8 cellular contexts compared by ENCODE assay signal in the genomic region with DNA sequence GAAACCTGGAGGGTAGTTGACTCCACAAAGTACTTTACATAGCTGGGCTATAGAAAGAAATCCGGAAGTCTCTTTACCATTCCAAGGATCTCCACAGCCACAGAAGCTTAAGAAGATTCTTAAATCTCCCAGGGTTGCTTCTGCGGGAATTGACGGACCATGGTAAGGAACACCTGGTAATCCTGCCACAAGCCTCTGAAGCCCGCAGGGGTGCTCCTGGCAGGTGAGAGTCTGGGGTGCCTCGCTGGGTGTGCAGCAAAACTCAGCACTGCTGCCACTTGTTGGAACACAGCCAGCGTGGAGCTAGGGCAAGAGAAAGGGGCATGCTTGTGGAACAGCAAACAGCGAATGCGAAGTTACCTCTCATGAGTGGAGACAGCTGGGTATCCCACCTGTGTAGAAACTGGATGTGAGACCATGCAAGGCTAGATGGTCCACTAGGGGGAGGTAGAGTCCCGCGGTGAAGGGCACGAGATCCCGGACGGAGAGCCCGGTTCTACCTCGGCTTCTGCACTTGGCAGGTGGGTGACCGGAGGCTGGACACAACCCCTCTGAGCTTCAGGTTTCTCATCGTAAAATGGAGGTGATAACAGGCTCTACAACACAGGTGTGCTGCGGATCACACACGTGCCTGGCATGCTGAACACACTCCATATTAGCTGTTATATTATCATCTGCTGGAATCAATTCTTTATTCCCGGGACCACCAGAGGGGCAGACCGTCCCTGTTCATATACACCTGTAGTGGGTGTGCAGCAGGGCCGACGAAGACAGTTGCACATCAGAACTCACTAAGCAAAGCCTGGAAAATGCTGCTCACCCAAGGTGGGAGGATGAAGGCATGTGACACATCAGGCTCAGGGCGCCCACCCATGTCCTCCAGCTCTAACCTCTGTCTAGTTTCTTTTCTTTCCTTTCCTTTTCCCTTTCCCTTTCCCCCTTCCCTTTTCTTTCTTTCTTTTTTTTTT. TPM values are rescaled to one million over a fixed set of nuclear protein-coding genes. Genes with fewer than 3 reads are reported as not detected.
DNase-seq lines count a peak whose midpoint lies in the region; ATAC-seq and TF ChIP-seq lines count a peak whose summit lies in the region.

No MANE protein-coding gene starts in this region.

- H3K27ac Mint-ChIP-seq in GM23338 = no peak overlapping the region
- H3K27ac Mint-ChIP-seq in activated naive CD4-positive, alpha-beta T cell treated with anti-CD3 and anti-CD28 coated beads, Interleukin-2, amount 50 U/mL, for 24 hours = peak overlapping the region; percentile 90

- 25 to 27% methylated on average over 24 of the region's 24 CpGs for WGBS in aorta, 2 donors

- H3K4me1 Mint-ChIP-seq in GM23338 = no peaks in the 10 kb centered on the region
- H3K4me1 Mint-ChIP-seq in activated naive CD4-positive, alpha-beta T cell treated with anti-CD3 and anti-CD28 coated beads, Interleukin-2, amount 50 U/mL, for 24 hours = peaks cover 48% of the 10 kb centered on the region

- H3K79me2 ChIP-seq in GM23338 (replicated peaks; ENCODE audit: insufficient read depth) = no peaks in the 10 kb centered on the region

- no peaks in the 10 kb centered on the region for H3F3A ChIP-seq in GM23338 (replicated peaks; ENCODE audit: low read depth)

- H3K36me3 ChIP-seq in GM23338 (ENCODE audit: insufficient read depth) (no peaks in the 10 kb centered on the region), SK-N-MC (ENCODE audit: insufficient read depth, low read length) (no peaks in the 10 kb centered on the region), cardiac muscle cell (no peaks in the 10 kb centered on the region), aorta (ENCODE audit: control insufficient read depth in 1 of 2, insufficient read depth in 2 of 2, low read length in 1 of 2) (no peaks in the 10 kb centered on the region)

- H3K4me3 Mint-ChIP-seq in GM23338 = no peak overlapping the region
- H3K4me3 Mint-ChIP-seq in activated naive CD4-positive, alpha-beta T cell treated with anti-CD3 and anti-CD28 coated beads, Interleukin-2, amount 50 U/mL, for 24 hours = peak overlapping the region; percentile 64

- H3K9me2 ChIP-seq in GM23338 (ENCODE audit: insufficient read depth) = no peaks in the 10 kb centered on the region; the same call in 1 of the 2 replicates

- intact Hi-C loops in aorta (cut with DNase I) = loop anchor here (2.0 to 5.0 kb wide), 3 partner anchors 88 to 261 kb away; no protein-coding TSS in a partner anchor

- H3K4me2 ChIP-seq in GM23338 = 0 out of 2 replicates have a peak overlapping the region, but pooled peaks have one; percentile 53

- TF ChIP-seq CTCF in GM23338 (conservative IDR thresholded peaks at IDR 0.05; ENCODE audit: low read depth in 2 of 2) (peak; percentile 84 to 99), cardiac muscle cell (IDR thresholded peaks at IDR 0.05; ENCODE audit: low read depth, low read length) (peak; percentile 96)

- peaks cover 4% of the 10 kb centered on the region; the same call in 2 of the 3 replicates for H3K9me3 Mint-ChIP-seq in GM23338
- no peaks in the 10 kb centered on the region for H3K9me3 Mint-ChIP-seq in activated naive CD4-positive, alpha-beta T cell treated with anti-CD3 and anti-CD28 coated beads, Interleukin-2, amount 50 U/mL, for 24 hours

- H3K4me1 ChIP-seq in GM23338 (ENCODE audit: insufficient read depth) (no peaks in the 10 kb centered on the region), cardiac muscle cell (ENCODE audit: low read depth) (no peaks in the 10 kb centered on the region), aorta (ENCODE audit: control insufficient read depth in 1 of 2, insufficient read depth in 2 of 2, low read length in 2 of 2) (no peaks in the 10 kb centered on the region)

- H3K9ac ChIP-seq in SK-N-MC (ENCODE audit: insufficient read length) = no peak overlapping the region

- peaks cover 3% of the 10 kb centered on the region; the same call in 1 of the 3 replicates for H3K36me3 Mint-ChIP-seq in GM23338 (ENCODE audit: low read depth)
- H3K36me3 Mint-ChIP-seq in activated naive CD4-positive, alpha-beta T cell treated with anti-CD3 and anti-CD28 coated beads, Interleukin-2, amount 50 U/mL, for 24 hours = no peaks in the 10 kb centered on the region

- H3K27ac ChIP-seq in GM23338 (ENCODE audit: low read depth) (no peak overlapping the region), SK-N-MC (no peak overlapping the region), cardiac muscle cell (no peak overlapping the region), aorta (ENCODE audit: low read depth in 1 of 2, low read length in 2 of 2) (no peak overlapping the region)

- H3K4me3 ChIP-seq in GM23338 (no peak overlapping the region; the same call in 1 of the 2 replicates), SK-N-MC (peak overlapping the region; percentile 70), cardiac muscle cell (no peak overlapping the region), aorta (ENCODE audit: low read length in 2 of 2) (no peak overlapping the region)

- peak; percentile 99 for ATAC-seq in GM23338
- ATAC-seq in aorta (ENCODE audit: low FRiP score) = peak; percentile 85

- peak; percentile 56 for DNase-seq in EL
- DNase-seq in GM23338 (ENCODE audit: low spot score) = peak; percentile 94
- peak; percentile 54 for DNase-seq in M059J (ENCODE audit: low read depth)
- no peak for DNase-seq in SK-N-MC (ENCODE audit: low read depth, low spot score)
- DNase-seq in cardiac muscle cell (ENCODE audit: low read depth in 1 of 2, low spot score in 1 of 2) = peak; percentile 65 to 82
- peak; percentile 13 for DNase-seq in pulmonary artery endothelial cell (ENCODE audit: low read depth, low spot score)
- DNase-seq in aorta = peak; percentile 67 to 87

- peaks cover 4% of the 10 kb centered on the region for H3K27me3 Mint-ChIP-seq in GM23338 (ENCODE audit: insufficient read depth, low read depth, poor library complexity)
- no peaks in the 10 kb centered on the region for H3K27me3 Mint-ChIP-seq in activated naive CD4-positive, alpha-beta T cell treated with anti-CD3 and anti-CD28 coated beads, Interleukin-2, amount 50 U/mL, for 24 hours

- H3K9me3 ChIP-seq in SK-N-MC (ENCODE audit: low read depth, low read length) (no peaks in the 10 kb centered on the region), cardiac muscle cell (ENCODE audit: low read depth) (no peaks in the 10 kb centered on the region), aorta (ENCODE audit: control insufficient read depth, low read length) (no peaks in the 10 kb centered on the region)

- H2AFZ ChIP-seq in GM23338 = 0 out of 2 replicates have a peak overlapping the region, but pooled peaks have one; percentile 57

- no peaks in the 10 kb centered on the region for H3K27me3 ChIP-seq in GM23338 (ENCODE audit: insufficient read depth)
- H3K27me3 ChIP-seq in cardiac muscle cell = no peaks in the 10 kb centered on the region
- H3K27me3 ChIP-seq in aorta (ENCODE audit: control insufficient read depth in 1 of 2, insufficient read depth in 2 of 2, low read length in 1 of 2) = no peaks in the 10 kb centered on the region

- no peaks in the 10 kb centered on the region for H4K20me1 ChIP-seq in GM23338 (replicated peaks; ENCODE audit: insufficient read depth)

TF ChIP-seq in GM23338, 12 proteins besides CTCF, POLR2A, EP300 and RAD21 (continues in another document):
- TF ChIP-seq JUNB (IDR thresholded peaks at IDR 0.05; ENCODE audit: unreplicated experiment) = no peak
- TF ChIP-seq, protein P1, sequence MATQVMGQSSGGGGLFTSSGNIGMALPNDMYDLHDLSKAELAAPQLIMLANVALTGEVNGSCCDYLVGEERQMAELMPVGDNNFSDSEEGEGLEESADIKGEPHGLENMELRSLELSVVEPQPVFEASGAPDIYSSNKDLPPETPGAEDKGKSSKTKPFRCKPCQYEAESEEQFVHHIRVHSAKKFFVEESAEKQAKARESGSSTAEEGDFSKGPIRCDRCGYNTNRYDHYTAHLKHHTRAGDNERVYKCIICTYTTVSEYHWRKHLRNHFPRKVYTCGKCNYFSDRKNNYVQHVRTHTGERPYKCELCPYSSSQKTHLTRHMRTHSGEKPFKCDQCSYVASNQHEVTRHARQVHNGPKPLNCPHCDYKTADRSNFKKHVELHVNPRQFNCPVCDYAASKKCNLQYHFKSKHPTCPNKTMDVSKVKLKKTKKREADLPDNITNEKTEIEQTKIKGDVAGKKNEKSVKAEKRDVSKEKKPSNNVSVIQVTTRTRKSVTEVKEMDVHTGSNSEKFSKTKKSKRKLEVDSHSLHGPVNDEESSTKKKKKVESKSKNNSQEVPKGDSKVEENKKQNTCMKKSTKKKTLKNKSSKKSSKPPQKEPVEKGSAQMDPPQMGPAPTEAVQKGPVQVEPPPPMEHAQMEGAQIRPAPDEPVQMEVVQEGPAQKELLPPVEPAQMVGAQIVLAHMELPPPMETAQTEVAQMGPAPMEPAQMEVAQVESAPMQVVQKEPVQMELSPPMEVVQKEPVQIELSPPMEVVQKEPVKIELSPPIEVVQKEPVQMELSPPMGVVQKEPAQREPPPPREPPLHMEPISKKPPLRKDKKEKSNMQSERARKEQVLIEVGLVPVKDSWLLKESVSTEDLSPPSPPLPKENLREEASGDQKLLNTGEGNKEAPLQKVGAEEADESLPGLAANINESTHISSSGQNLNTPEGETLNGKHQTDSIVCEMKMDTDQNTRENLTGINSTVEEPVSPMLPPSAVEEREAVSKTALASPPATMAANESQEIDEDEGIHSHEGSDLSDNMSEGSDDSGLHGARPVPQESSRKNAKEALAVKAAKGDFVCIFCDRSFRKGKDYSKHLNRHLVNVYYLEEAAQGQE (IDR thresholded peaks at IDR 0.05; ENCODE audit: unreplicated experiment) = no peak
- TF ChIP-seq ZNF114 (CRISPR knock-in tag; IDR thresholded peaks at IDR 0.05) = no peak
- no peak for TF ChIP-seq EZH2 (IDR thresholded peaks at IDR 0.05; ENCODE audit: low read depth, unreplicated experiment)
- TF ChIP-seq ETS1 (IDR thresholded peaks at IDR 0.05) = no peak
- no peak for TF ChIP-seq EZH2phosphoT487 (IDR thresholded peaks at IDR 0.05; ENCODE audit: unreplicated experiment)
- no peak for TF ChIP-seq STAT1 (IDR thresholded peaks at IDR 0.05; ENCODE audit: unreplicated experiment)
- no peak for TF ChIP-seq ZNF331 (CRISPR knock-in tag; IDR thresholded peaks at IDR 0.05; ENCODE audit: low read depth)

RNA-seq across cellular contexts. Expression of gene UBAC2, which starts 24.1 kb away (rescaled TPM):
- total RNA-seq in GM23338 (2014; rRNA removed; shearing (Covaris generic)) = 76.9 and 112 TPM in 2 replicates
- polyA plus RNA-seq in GM23338 (2016; fragmentation: Nextera tagmentation; extraction: Ambion mirVana) = 34.3 and 37.9 TPM in 2 replicates
- total RNA-seq in M059J (2014; rRNA removed; shearing (Covaris generic)) = 46.0 and 61.5 TPM in 2 replicates
- 71.2 and 72.1 TPM in 2 replicates for total RNA-seq in cardiac muscle cell
- polyA plus RNA-seq in cardiac muscle cell = 127 and 130 TPM in 2 replicates
- 33.8 and 34.7 TPM in 2 replicates for total RNA-seq in pulmonary artery endothelial cell
- 10 to 100 TPM; 44.4 to 52.0 TPM for total RNA-seq in aorta
- polyA plus RNA-seq in aorta = 10 to 100 TPM; 45.0 to 54.2 TPM
